In genomic region chr6:167860546-167861226, GRCh38 we compare ENCODE assay signal across 26 cellular contexts. TPM values are rescaled to one million over a fixed set of nuclear protein-coding genes. Genes with fewer than 3 reads are reported as not detected.
A peak's percentile ranks its signal among the peaks of the same experiment; 100 is the strongest.
DNase-seq lines count a peak whose midpoint lies in the region; ATAC-seq, FAIRE-seq and TF ChIP-seq lines count a peak whose summit lies in the region.
"Had no signal": no experiment of that assay in that cellular context is flagged by ENCODE, and none has a peak within 500 bp of the region (broad histone marks: within the 10 kb centered on the region; RNA-seq: fewer than 3 reads in every experiment).

No MANE protein-coding gene starts in this region.

- 68% methylated on average over 4 of the region's 4 CpGs for WGBS in GM12878 (ENCODE audit: insufficient coverage, insufficient replicate concordance, low lambda C conversion rate, missing lambda C conversion rate)
- WGBS in upper lobe of left lung, 2 donors, result 58 to 72% methylated on average over 4 of the region's 4 CpGs

- TF ChIP-seq CTCF in cardiac muscle cell (IDR thresholded peaks at IDR 0.05; ENCODE audit: low read depth, low read length), result no peak
- TF ChIP-seq CTCF in left ventricle myocardium inferior (IDR thresholded peaks at IDR 0.05; ENCODE audit: borderline replicate concordance), result no peak
- no peak for TF ChIP-seq CTCF in GM12878 (IDR thresholded peaks at IDR 0.05 in 2 of 3, conservative IDR thresholded peaks at IDR 0.05 in 1 of 3; ENCODE audit: control insufficient read depth in 2 of 3, extremely low read depth in 1 of 3, insufficient read depth in 1 of 3, low read depth in 3 of 3, low read length in 3 of 3)
- no peak for TF ChIP-seq CTCF in upper lobe of left lung (IDR thresholded peaks at IDR 0.05)

- no peak overlapping the region for H3K4me3 ChIP-seq in cardiac muscle cell
- no peak overlapping the region for H3K4me3 ChIP-seq in left ventricle myocardium inferior
- no peak overlapping the region for H3K4me3 ChIP-seq in GM12878
- no peak overlapping the region for H3K4me3 ChIP-seq in upper lobe of left lung
- H3K4me3 ChIP-seq: dorsolateral prefrontal cortex, GM23248, mucosa of descending colon had no signal

- POLR2A ChIA-PET in GM12878 (lab: Charles Lee), result interaction anchor here (1.0 to 1.1 kb wide), 2 partner anchors 12 to 375 kb away, joined by 3 to 4 read pairs; no protein-coding TSS in a partner anchor

- ATAC-seq in GM12878, result peak; percentile 53
- ATAC-seq in stimulated activated effector memory CD8-positive, alpha-beta T cell treated with anti-CD3 and anti-CD28 coated beads, Interleukin-12 subunit alpha, Interleukin-12 subunit beta, amount 100 ng/mL, for 72 hours, result no peak
- no peak for ATAC-seq in upper lobe of left lung (ENCODE audit: low FRiP score in 2 of 2)
- ATAC-seq: activated CD8-positive, alpha-beta T cell treated with anti-CD3 and anti-CD28 coated beads, Interleukin-2, amount 10 ng/mL, durations not matched to agents 7 days and 5 days; left colon; mucosa of descending colon had no signal

- peaks cover 61% of the 10 kb centered on the region for H3K4me1 ChIP-seq in cardiac muscle cell (ENCODE audit: low read depth)
- H3K4me1 ChIP-seq in left ventricle myocardium inferior, result peaks cover 65% of the 10 kb centered on the region
- no peaks in the 10 kb centered on the region; the same call in 1 of the 2 replicates for H3K4me1 ChIP-seq in GM12878 (ENCODE audit: control insufficient read depth, insufficient read depth, low read length)
- peaks cover 28 to 47% (median 32%) of the 10 kb centered on the region in 4 donors for H3K4me1 ChIP-seq in upper lobe of left lung

- H3K4me3 Mint-ChIP-seq in stimulated activated effector memory CD8-positive, alpha-beta T cell treated with anti-CD3 and anti-CD28 coated beads, Interleukin-12 subunit alpha, Interleukin-12 subunit beta, amount 100 ng/mL, for 72 hours, result no peak overlapping the region
- H3K4me3 Mint-ChIP-seq: activated CD8-positive, alpha-beta T cell treated with anti-CD3 and anti-CD28 coated beads, Interleukin-2, amount 10 ng/mL, durations not matched to agents 7 days and 5 days; central memory CD8-positive, alpha-beta T cell had no signal

- H3K36me3 ChIP-seq in cardiac muscle cell (no peaks in the 10 kb centered on the region), left ventricle myocardium inferior (no peaks in the 10 kb centered on the region), GM12878 (ENCODE audit: control insufficient read depth in 2 of 2, insufficient read depth in 2 of 2, low read length in 1 of 2) (no peaks in the 10 kb centered on the region), upper lobe of left lung (peaks cover 0 to 4% (median 0%) of the 10 kb centered on the region in 4 donors)

- SMC1A ChIA-PET in GM12878 (lab: Charles Lee; ENCODE audit: uncharacterized antibody, unreplicated experiment), result interaction anchor here (0.8 to 8.0 kb wide), 6 partner anchors 10 to 34 kb away, joined by 3 to 58 read pairs (median 6); no protein-coding TSS in a partner anchor

- no peaks in the 10 kb centered on the region for H3K4me1 Mint-ChIP-seq in stimulated activated effector memory CD8-positive, alpha-beta T cell treated with anti-CD3 and anti-CD28 coated beads, Interleukin-12 subunit alpha, Interleukin-12 subunit beta, amount 100 ng/mL, for 72 hours

- TF ChIP-seq RAD21 in GM12878 (IDR thresholded peaks at IDR 0.05; ENCODE audit: insufficient read depth, low read depth, low read length), result no peak

- in situ Hi-C loops in GM12878 (cut with MboI), result no loop called here

- H3K27me3 ChIP-seq in cardiac muscle cell (no peaks in the 10 kb centered on the region), left ventricle myocardium inferior (ENCODE audit: low read depth) (no peaks in the 10 kb centered on the region), GM12878 (replicated peaks in 1 of 2; ENCODE audit: control insufficient read depth in 2 of 2, insufficient read depth in 2 of 2, low read length in 1 of 2) (no peaks in the 10 kb centered on the region), upper lobe of left lung (no peaks in the 10 kb centered on the region)
- H3K27me3 ChIP-seq: BE2C, dorsolateral prefrontal cortex had no signal

- intact Hi-C loops in left ventricle myocardium inferior (cut with micrococcal nuclease), result no loop called here
- intact Hi-C loops in GM12878 (cut with micrococcal nuclease; ENCODE audit: unreplicated experiment), result no loop called here

- RAD21 ChIA-PET in GM12878 (lab: Charles Lee; ENCODE audit: unreplicated experiment), result interaction anchor here (0.7 kb wide), 1 partner anchor 30 kb away, joined by 3 read pairs; no protein-coding TSS in a partner anchor

- H3K36me3 Mint-ChIP-seq in stimulated activated effector memory CD8-positive, alpha-beta T cell treated with anti-CD3 and anti-CD28 coated beads, Interleukin-12 subunit alpha, Interleukin-12 subunit beta, amount 100 ng/mL, for 72 hours, result no peaks in the 10 kb centered on the region

- no peaks in the 10 kb centered on the region for H4K20me1 ChIP-seq in GM12878 (ENCODE audit: control insufficient read depth, insufficient read depth)

- no TSS peak for BruUV-seq in GM12878 (replicated peaks; lab: Mats Ljungman, UMichigan)

- H3K27ac ChIP-seq in cardiac muscle cell (peak overlapping the region; percentile 55), left ventricle myocardium inferior (replicated peaks) (no peak overlapping the region), GM12878 (ENCODE audit: control insufficient read depth, insufficient read depth) (no peak overlapping the region), upper lobe of left lung (peak overlapping the region in 1 of 4 donors; percentile 39)
- H3K27ac ChIP-seq: dorsolateral prefrontal cortex, epithelial cell of prostate, GM23248 had no signal

- H3K4me2 ChIP-seq in GM12878 (ENCODE audit: control insufficient read depth, insufficient read depth), result no peak overlapping the region

- no peaks in the 10 kb centered on the region for H3K9me3 ChIP-seq in cardiac muscle cell (ENCODE audit: low read depth)
- H3K9me3 ChIP-seq in left ventricle myocardium inferior (replicated peaks), result no peaks in the 10 kb centered on the region
- no peaks in the 10 kb centered on the region for H3K9me3 ChIP-seq in GM12878 (replicated peaks; ENCODE audit: control insufficient read depth, insufficient read depth, low read length)
- no peaks in the 10 kb centered on the region for H3K9me3 ChIP-seq in upper lobe of left lung
- H3K9me3 ChIP-seq: BE2C, mucosa of descending colon had no signal

- TF ChIP-seq EP300 in GM12878 (IDR thresholded peaks at IDR 0.05; ENCODE audit: borderline replicate concordance in 1 of 2, control insufficient read depth in 1 of 2, low read depth in 2 of 2, low read length in 2 of 2), result no peak
- TF ChIP-seq EP300 in upper lobe of left lung (IDR thresholded peaks at IDR 0.05), result no peak

- H3K27ac Mint-ChIP-seq in stimulated activated effector memory CD8-positive, alpha-beta T cell treated with anti-CD3 and anti-CD28 coated beads, Interleukin-12 subunit alpha, Interleukin-12 subunit beta, amount 100 ng/mL, for 72 hours, result no peak overlapping the region
- H3K27ac Mint-ChIP-seq: activated CD8-positive, alpha-beta T cell treated with anti-CD3 and anti-CD28 coated beads, Interleukin-2, amount 10 ng/mL, durations not matched to agents 7 days and 5 days had no signal

- no peak overlapping the region for H2AFZ ChIP-seq in GM12878 (ENCODE audit: control insufficient read depth, low read depth, low read length)
- H2AFZ ChIP-seq: GM23248 had no signal

- H3K79me2 ChIP-seq in GM12878 (ENCODE audit: control insufficient read depth, insufficient read depth, low read length), result peaks cover 17% of the 10 kb centered on the region

- no peak for DNase-seq in cardiac muscle cell (ENCODE audit: low read depth in 1 of 2, low spot score in 1 of 2)
- no peak for DNase-seq in left ventricle myocardium inferior
- DNase-seq in GM12878 (ENCODE audit: low read depth, low spot score), result no peak
- peak; percentile 59 for DNase-seq in left kidney (ENCODE audit: low read depth, low spot score)
- no peak for DNase-seq in stimulated activated effector memory CD8-positive, alpha-beta T cell treated with anti-CD3 and anti-CD28 coated beads, Interleukin-12 subunit alpha, Interleukin-12 subunit beta, amount 100 ng/mL, for 72 hours (ENCODE audit: low spot score in 2 of 2)
- no peak for DNase-seq in upper lobe of left lung
- DNase-seq in RPMI8226, result no peak
- no peak for DNase-seq in NAMALWA (ENCODE audit: low spot score)
- DNase-seq: activated CD4-positive, CD25-positive, alpha-beta regulatory T cell treated with anti-CD3 and anti-CD28 coated beads, Interleukin-2, amount 50 U/mL, for 72 hours; activated CD8-positive, alpha-beta T cell treated with anti-CD3 and anti-CD28 coated beads, Interleukin-2, amount 10 ng/mL, durations not matched to agents 7 days and 5 days; activated naive CD4-positive, alpha-beta T cell; activated T-cell treated with anti-CD3 and anti-CD28 coated beads, Interleukin-2, amount 50 U/mL, for 1 hour; amniotic stem cell; BE2C; dorsolateral prefrontal cortex; foreskin fibroblast; GM23248; left colon; mucosa of descending colon; NCI-H2081; NCI-H510A treated with DMSO at 0.1 percent for 48 hours; stimulated activated CD4-positive, alpha-beta T cell treated with anti-CD3 and anti-CD28 coated beads, Interleukin-4, amount 100 ng/mL, for 4 hours had no signal

- FAIRE-seq in GM12878 (lab: Jason Lieb, UNC), result peak; percentile 18
- FAIRE-seq: A204.1, urothelium cell line had no signal

- CTCF ChIA-PET in GM12878 (lab: Yijun Ruan, JAX), result interaction anchor here (1.5 to 2.4 kb wide), 2 partner anchors 7 to 32 kb away, joined by 3 to 5 read pairs; no protein-coding TSS in a partner anchor

- TF ChIP-seq POLR2A in GM12878 (IDR thresholded peaks at IDR 0.05; ENCODE audit: low read depth, low read length) (no peak), upper lobe of left lung (IDR thresholded peaks at IDR 0.05) (no peak)

- no peaks in the 10 kb centered on the region for H3K9me3 Mint-ChIP-seq in stimulated activated effector memory CD8-positive, alpha-beta T cell treated with anti-CD3 and anti-CD28 coated beads, Interleukin-12 subunit alpha, Interleukin-12 subunit beta, amount 100 ng/mL, for 72 hours
- H3K9me3 Mint-ChIP-seq: central memory CD8-positive, alpha-beta T cell had no signal

- no peak overlapping the region for H3K9ac ChIP-seq in GM12878 (ENCODE audit: control insufficient read depth, insufficient read depth, low read length)
- H3K9ac ChIP-seq: GM23248 had no signal

RNA-seq across cellular contexts. Expression of gene AFDN, which starts 34.0 kb away (rescaled TPM):
- total RNA-seq in cardiac muscle cell (113 and 299 TPM in 2 replicates), left ventricle myocardium inferior (54.9 TPM), GM12878 (2014; rRNA removed) (47.2 and 52.8 TPM in 2 replicates), GM12878 (2014; rRNA removed; fragmentation: Illumina TruSeq; extraction: Trizol) (65.4 and 65.7 TPM in 2 replicates), GM12878 (2021) (67.8 and 68.2 TPM in 2 replicates), upper lobe of left lung (100 to 1,000 TPM; 149 to 517 (median 265) TPM)
- polyA plus RNA-seq in cardiac muscle cell (119 and 172 TPM in 2 replicates), GM12878 (2011; rRNA removed) (40.7 and 43.0 TPM in 2 replicates), GM12878 (2014; fragmentation: Illumina TruSeq; extraction: Trizol) (58.5 and 89.6 TPM in 2 replicates), GM12878 (2014; fragmentation: Nextera tagmentation; extraction: Ambion mirVana) (1 to 10 TPM; 5.7 to 8.7 TPM), GM12878 (2014; rRNA removed) (48.5 and 50.2 TPM in 2 replicates), GM12878 (2016; fragmentation: Nextera tagmentation; extraction: Ambion mirVana) (10 to 100 TPM in 1 of 2 experiments, 1 to 10 TPM in 1; 7.2 to 11.8 TPM)
- 295 and 304 TPM in 2 replicates for total RNA-seq in GM12878 (2013; cell fraction: nucleolus; rRNA removed)
- 13.2 TPM for polyA plus RNA-seq in GM12878 (2011; ENCODE audit: low read depth)
- polyA plus RNA-seq in GM12878 (2011; cell fraction: cytosol; rRNA removed), result 19.6 and 21.3 TPM in 2 replicates
- 121 and 135 TPM in 2 replicates for polyA plus RNA-seq in GM12878 (2011; cell fraction: nucleus; rRNA removed)
- polyA plus RNA-seq in GM12878 (2012), result 18.5 and 22.9 TPM in 2 replicates
- polyA minus RNA-seq in GM12878 (2011; rRNA and poly(A)+ RNA removed), result 60.1 and 66.5 TPM in 2 replicates
- polyA minus RNA-seq in GM12878 (2011; cell fraction: cytosol; rRNA and poly(A)+ RNA removed), result 17.5 and 23.0 TPM in 2 replicates
- 88.6 and 122 TPM in 2 replicates for polyA minus RNA-seq in GM12878 (2011; cell fraction: nucleus; rRNA and poly(A)+ RNA removed)
